ENCODE assay signal across 8 cellular contexts in the genomic region with DNA sequence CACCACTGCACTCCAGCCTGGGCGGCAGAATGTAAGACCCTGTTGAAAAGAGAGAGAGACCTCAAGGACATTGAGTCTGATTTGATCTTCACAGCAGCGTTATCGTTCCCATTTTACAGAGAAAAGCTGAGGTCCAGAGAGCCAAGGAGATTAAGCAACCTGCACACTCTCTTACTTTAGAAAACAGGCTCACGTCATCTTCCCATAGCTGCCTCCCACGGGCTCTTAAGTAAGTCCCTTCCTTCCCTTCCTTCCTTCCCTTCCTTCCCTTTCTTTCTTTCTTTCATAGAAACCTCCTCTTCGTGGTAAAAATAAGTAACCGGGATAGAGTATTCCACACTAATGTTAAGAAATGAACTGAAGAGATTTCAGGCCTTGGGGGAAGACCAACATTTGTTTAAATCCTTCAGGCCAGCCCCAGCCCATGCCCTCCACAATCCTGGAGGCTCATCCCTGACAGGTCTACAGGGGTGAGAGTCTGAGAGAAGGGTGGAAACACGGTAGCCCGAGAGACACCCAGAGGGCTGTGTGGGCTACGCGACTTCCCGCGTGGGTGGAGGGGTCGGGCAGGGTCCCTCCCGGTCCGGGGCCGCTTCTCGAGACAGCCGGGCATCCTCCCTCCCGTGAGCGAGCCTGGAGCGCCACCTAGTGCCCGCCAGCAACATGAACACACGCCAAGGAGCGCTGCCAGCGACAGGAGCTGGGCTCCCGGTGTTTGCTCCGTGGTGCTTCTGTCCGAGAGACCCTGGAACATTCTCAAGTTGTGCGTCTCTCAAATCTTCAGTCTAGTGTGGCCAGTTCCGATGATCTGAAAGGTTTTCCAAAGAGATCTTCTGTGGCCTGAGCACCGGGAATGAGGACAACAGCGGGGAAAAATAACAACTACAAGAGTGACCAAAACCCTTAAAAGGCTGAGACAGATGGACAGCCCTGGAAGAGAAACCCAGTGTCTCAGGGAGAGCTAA.
DNase-seq lines count a peak whose midpoint lies in the region; ATAC-seq and TF ChIP-seq lines count a peak whose summit lies in the region.

No MANE protein-coding gene starts in this region.

- H3K4me3 Mint-ChIP-seq in effector memory CD8-positive, alpha-beta T cell: peak overlapping the region in 1 of 2 donors; percentile 51

- no peaks in the 10 kb centered on the region for H3K9me3 Mint-ChIP-seq in effector memory CD8-positive, alpha-beta T cell

- no peak overlapping the region for H3K27ac Mint-ChIP-seq in effector memory CD8-positive, alpha-beta T cell

- peaks cover 0 to 5% of the 10 kb centered on the region in 2 donors for H3K4me1 Mint-ChIP-seq in effector memory CD8-positive, alpha-beta T cell (ENCODE audit: low read depth in 2 of 2)

- H3K27me3 Mint-ChIP-seq in effector memory CD8-positive, alpha-beta T cell: peaks cover 51 to 92% of the 10 kb centered on the region in 2 donors

- H3K36me3 Mint-ChIP-seq in effector memory CD8-positive, alpha-beta T cell (ENCODE audit: insufficient read depth): no peaks in the 10 kb centered on the region

- ATAC-seq in GM18870 (IDR thresholded peaks at IDR 0.05; ENCODE audit: unreplicated experiment) (peak; percentile 65), HG03097 (IDR thresholded peaks at IDR 0.05; ENCODE audit: low FRiP score, unreplicated experiment) (peak; percentile 84)
- ATAC-seq in effector memory CD8-positive, alpha-beta T cell (replicated peaks): peak; percentile 74

- peak; percentile 46 for DNase-seq in AG10803 (ENCODE audit: low read depth)
- DNase-seq in NCI-H524 (lab: John Stamatoyannopoulos, UW): peak; percentile 33 to 65
- DNase-seq in activated CD8-positive, alpha-beta memory T cell treated with anti-CD3 and anti-CD28 coated beads for 1 hour (ENCODE audit: extremely low read depth in 1 of 2, low read depth in 1 of 2): peak; percentile 14 to 55
- peak; percentile 41 to 50 (median 42) for DNase-seq in effector memory CD8-positive, alpha-beta T cell
- peak; percentile 94 for DNase-seq in mesenteric fat pad (ENCODE audit: low spot score)
- peak; percentile 51 for DNase-seq in stimulated activated CD8-positive, alpha-beta memory T cell treated with anti-CD3 and anti-CD28 coated beads, Interleukin-15, amount 100 ng/mL, for 24 hours (ENCODE audit: low read depth)

- TF ChIP-seq CTCF in AG10803 (conservative IDR thresholded peaks at IDR 0.05; ENCODE audit: low read length): peak; percentile 87

- peak overlapping the region; percentile 48 for H3K4me3 ChIP-seq in AG10803 (ENCODE audit: low read length)

Comparison
In these comparisons a context has a peak if more than half of its experiments do, and no peak if none do; other contexts are left out.
1. Peak in every context shown above with its lines: DNase-seq, ATAC-seq and H3K4me3 ChIP-seq.
2. DNase-seq: peak in every context shown above with its lines; median percentile 94 in mesenteric fat pad; 51 in stimulated activated CD8-positive, alpha-beta memory T cell treated with anti-CD3 and anti-CD28 coated beads, Interleukin-15, amount 100 ng/mL, for 24 hours; 49 in NCI-H524; 46 in AG10803; 42 in effector memory CD8-positive, alpha-beta T cell; 34 in activated CD8-positive, alpha-beta memory T cell treated with anti-CD3 and anti-CD28 coated beads for 1 hour.